1 cellular context compared by ENCODE assay signal in the genomic region with DNA sequence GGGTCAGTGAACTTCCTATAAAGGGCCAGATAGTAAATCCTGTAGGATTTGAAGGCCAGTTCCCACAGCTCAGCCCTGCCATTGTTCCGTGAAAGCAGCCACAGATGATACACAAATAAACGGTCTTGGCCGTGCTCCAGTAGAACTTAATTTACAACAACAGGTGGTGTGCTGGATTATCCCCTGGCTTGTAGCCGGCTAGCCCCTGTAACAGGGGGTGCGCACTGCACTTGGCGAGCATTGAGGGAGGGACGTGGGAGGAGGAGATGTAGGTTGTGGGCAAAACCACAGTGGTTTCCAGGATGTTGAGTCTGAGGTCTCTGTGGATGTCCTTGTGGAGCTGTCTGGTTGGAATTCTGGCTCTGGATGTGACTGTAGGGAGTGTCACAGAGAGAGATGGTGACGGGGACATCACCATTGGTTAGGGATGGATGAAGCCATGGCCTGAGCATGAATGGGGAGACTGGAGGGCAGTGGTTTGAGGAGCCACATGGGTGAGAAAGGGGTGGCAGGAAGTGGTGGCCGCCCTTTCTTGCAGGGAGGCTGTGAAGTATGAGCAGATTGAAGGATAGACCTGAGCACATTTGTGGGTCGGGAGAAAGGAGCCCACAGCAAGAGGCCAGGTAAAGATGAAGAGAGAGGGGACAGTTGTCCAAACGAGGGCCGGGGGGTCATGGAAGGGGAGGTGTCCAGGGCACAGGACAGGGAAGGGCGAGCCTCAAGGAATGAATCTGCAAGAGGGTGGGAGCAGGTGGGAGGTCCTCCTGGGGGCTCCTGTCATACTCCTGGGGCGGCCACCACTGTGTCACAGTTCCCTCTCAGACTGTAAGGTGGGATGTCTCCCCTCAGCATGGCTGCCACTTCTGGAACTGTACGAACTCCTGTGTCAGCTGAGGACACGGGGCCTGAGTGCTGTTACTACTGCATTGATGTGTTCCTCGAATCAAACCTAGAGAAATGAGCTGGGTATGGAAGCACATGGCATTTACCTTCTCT.
TF ChIP-seq lines count a peak whose summit lies in the region.

No MANE protein-coding gene starts in this region.

TF ChIP-seq in HEK293, 187 proteins besides CTCF, POLR2A, EP300 and RAD21 (continued from another document):
- TF ChIP-seq OSR2 (tag by site-specific recombination; IDR thresholded peaks at IDR 0.05) (0 out of 2 replicates have a peak, but pooled peaks have one; percentile 33), ZNF549 (tag by site-specific recombination; IDR thresholded peaks at IDR 0.05) (no peak)
- TF ChIP-seq, protein P1, sequence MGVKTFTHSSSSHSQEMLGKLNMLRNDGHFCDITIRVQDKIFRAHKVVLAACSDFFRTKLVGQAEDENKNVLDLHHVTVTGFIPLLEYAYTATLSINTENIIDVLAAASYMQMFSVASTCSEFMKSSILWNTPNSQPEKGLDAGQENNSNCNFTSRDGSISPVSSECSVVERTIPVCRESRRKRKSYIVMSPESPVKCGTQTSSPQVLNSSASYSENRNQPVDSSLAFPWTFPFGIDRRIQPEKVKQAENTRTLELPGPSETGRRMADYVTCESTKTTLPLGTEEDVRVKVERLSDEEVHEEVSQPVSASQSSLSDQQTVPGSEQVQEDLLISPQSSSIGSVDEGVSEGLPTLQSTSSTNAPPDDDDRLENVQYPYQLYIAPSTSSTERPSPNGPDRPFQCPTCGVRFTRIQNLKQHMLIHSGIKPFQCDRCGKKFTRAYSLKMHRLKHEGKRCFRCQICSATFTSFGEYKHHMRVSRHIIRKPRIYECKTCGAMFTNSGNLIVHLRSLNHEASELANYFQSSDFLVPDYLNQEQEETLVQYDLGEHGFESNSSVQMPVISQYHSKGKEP (tag by site-specific recombination; IDR thresholded peaks at IDR 0.05) = no peak
